In the genomic region with DNA sequence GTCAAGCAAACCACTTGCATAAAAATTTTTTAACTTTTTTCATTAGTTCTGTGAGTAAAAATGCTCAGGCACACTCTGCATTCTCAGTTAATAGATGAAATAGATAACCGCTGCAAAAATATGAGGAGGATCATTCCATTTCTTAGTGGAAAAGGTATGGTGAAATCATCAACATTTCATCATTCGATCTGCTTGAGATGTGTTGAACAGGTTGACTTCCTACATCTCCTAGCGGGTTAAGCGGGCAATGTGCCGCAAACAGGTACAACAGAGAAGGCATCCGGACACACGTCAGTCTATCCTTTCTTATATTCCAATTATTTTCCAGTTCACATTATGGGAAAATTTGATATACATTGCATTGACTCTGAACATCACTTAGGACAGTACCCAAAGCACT, we compare ENCODE assay signal across 1 cellular context.
TF ChIP-seq lines count a peak whose summit lies in the region.

No MANE protein-coding gene starts in this region.

TF ChIP-seq in K562, 482 proteins besides CTCF, POLR2A, EP300 and RAD21:
- TF ChIP-seq, protein P1, sequence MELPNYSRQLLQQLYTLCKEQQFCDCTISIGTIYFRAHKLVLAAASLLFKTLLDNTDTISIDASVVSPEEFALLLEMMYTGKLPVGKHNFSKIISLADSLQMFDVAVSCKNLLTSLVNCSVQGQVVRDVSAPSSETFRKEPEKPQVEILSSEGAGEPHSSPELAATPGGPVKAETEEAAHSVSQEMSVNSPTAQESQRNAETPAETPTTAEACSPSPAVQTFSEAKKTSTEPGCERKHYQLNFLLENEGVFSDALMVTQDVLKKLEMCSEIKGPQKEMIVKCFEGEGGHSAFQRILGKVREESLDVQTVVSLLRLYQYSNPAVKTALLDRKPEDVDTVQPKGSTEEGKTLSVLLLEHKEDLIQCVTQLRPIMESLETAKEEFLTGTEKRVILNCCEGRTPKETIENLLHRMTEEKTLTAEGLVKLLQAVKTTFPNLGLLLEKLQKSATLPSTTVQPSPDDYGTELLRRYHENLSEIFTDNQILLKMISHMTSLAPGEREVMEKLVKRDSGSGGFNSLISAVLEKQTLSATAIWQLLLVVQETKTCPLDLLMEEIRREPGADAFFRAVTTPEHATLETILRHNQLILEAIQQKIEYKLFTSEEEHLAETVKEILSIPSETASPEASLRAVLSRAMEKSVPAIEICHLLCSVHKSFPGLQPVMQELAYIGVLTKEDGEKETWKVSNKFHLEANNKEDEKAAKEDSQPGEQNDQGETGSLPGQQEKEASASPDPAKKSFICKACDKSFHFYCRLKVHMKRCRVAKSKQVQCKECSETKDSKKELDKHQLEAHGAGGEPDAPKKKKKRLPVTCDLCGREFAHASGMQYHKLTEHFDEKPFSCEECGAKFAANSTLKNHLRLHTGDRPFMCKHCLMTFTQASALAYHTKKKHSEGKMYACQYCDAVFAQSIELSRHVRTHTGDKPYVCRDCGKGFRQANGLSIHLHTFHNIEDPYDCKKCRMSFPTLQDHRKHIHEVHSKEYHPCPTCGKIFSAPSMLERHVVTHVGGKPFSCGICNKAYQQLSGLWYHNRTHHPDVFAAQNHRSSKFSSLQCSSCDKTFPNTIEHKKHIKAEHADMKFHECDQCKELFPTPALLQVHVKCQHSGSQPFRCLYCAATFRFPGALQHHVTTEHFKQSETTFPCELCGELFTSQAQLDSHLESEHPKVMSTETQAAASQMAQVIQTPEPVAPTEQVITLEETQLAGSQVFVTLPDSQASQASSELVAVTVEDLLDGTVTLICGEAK (IDR thresholded peaks at IDR 0.05) = no peak
- TF ChIP-seq, protein P1 (CRISPR knock-in tag; IDR thresholded peaks at IDR 0.05) = no peak
- TF ChIP-seq SIX5 (IDR thresholded peaks at IDR 0.05; ENCODE audit: borderline replicate concordance in 1 of 2, insufficient read depth in 1 of 2, low read depth in 1 of 2, low read length in 2 of 2) = no peak
- 0 out of 2 replicates have a peak, but pooled peaks have one; percentile 12 for TF ChIP-seq CEBPB (tag; IDR thresholded peaks at IDR 0.05)
- TF ChIP-seq CEBPG (CRISPR knock-in tag; IDR thresholded peaks at IDR 0.05) = no peak
- TF ChIP-seq CEBPG (tag; conservative IDR thresholded peaks at IDR 0.05 in 1 of 2, IDR thresholded peaks at IDR 0.05 in 1 of 2) = peak in 1 of 2 experiments; percentile 36; a peak in 1 of 4 replicates
- no peak for TF ChIP-seq ARHGAP35 (IDR thresholded peaks at IDR 0.05; ENCODE audit: partially characterized antibody)
